Comparison of ENCODE assay signal across 1 cellular context in genomic region chr14:43548368-43548767, GRCh38.
TF ChIP-seq lines count a peak whose summit lies in the region.

No MANE protein-coding gene starts in this region.

TF ChIP-seq in GM23338, 12 proteins besides CTCF, POLR2A, EP300 and RAD21 (continued from another document):
- TF ChIP-seq REST (IDR thresholded peaks at IDR 0.05; ENCODE audit: unreplicated experiment) (no peak), NANOG (IDR thresholded peaks at IDR 0.05; ENCODE audit: borderline replicate concordance) (no peak)
